ENCODE assay signal across 8 cellular contexts in the genomic region with DNA sequence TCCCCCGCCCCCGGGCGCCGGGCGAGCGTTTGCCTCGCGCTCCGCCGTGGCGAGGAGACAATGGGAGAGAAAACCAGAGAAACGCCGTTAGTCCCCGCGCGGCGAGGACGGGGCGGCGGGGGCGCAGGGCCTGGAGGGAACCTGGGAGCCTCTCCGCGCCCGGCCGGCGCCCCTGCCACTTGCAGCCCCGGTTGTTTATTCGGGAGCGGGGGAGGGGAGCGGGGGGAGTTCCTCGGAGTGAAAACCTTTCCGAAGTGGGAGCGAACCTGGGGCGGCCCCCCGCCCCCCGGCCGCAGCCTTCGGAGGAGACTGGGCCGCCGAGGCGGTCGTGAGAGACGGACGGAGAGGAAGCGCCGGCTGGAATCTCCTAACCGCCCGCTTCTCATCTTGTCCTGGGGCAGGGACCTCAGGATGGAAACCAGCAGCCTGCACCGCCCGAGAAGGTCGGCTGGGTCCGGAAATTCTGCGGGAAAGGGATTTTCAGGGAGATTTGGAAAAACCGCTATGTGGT. TPM values are rescaled to one million over a fixed set of nuclear protein-coding genes. Genes with fewer than 3 reads are reported as not detected.
A peak's percentile ranks its signal among the peaks of the same experiment; 100 is the strongest.
DNase-seq lines count a peak whose midpoint lies in the region; ATAC-seq and TF ChIP-seq lines count a peak whose summit lies in the region.

No MANE protein-coding gene starts in this region.

- no peaks in the 10 kb centered on the region for H4K20me1 ChIP-seq in fibroblast of lung (ENCODE audit: control insufficient read depth, extremely low read depth, insufficient read depth, low read length)

- peaks cover 61% of the 10 kb centered on the region for H3K36me3 Mint-ChIP-seq in activated CD8-positive, alpha-beta T cell treated with anti-CD3 and anti-CD28 coated beads, Interleukin-2, amount 10 ng/mL, durations not matched to agents 7 days and 5 days (ENCODE audit: low read depth)

- no peaks in the 10 kb centered on the region for H3K9me3 Mint-ChIP-seq in activated CD8-positive, alpha-beta T cell treated with anti-CD3 and anti-CD28 coated beads, Interleukin-2, amount 10 ng/mL, durations not matched to agents 7 days and 5 days (ENCODE audit: insufficient read depth)

- no peak overlapping the region for H2AFZ ChIP-seq in fibroblast of lung (ENCODE audit: low read length)

- H3K4me3 ChIP-seq in BE2C (ENCODE audit: low read depth, low read length) (peak overlapping the region; percentile 90), HUES48 (ENCODE audit: low read depth, low read length) (peak overlapping the region; percentile 89), fibroblast of lung (replicated peaks in 1 of 4; ENCODE audit: control extremely low read depth in 1 of 4, insufficient read depth in 1 of 4, low read depth in 3 of 4, low read length in 4 of 4) (peak overlapping the region; percentile 88 to 95 (median 92)), ovary (peak overlapping the region; percentile 75)

- H3K9me3 ChIP-seq in BE2C = no peaks in the 10 kb centered on the region
- no peaks in the 10 kb centered on the region for H3K9me3 ChIP-seq in HUES48 (ENCODE audit: control insufficient read depth, insufficient read depth, low read length)
- H3K9me3 ChIP-seq in fibroblast of lung (ENCODE audit: control insufficient read depth, insufficient read depth, low read depth, low read length) = no peaks in the 10 kb centered on the region
- H3K9me3 ChIP-seq in ovary = no peaks in the 10 kb centered on the region

- H3K4me1 Mint-ChIP-seq in activated CD8-positive, alpha-beta T cell treated with anti-CD3 and anti-CD28 coated beads, Interleukin-2, amount 10 ng/mL, durations not matched to agents 7 days and 5 days (ENCODE audit: low read depth) = peaks cover 70% of the 10 kb centered on the region

- H3K4me1 ChIP-seq in BE2C (peaks cover 12% of the 10 kb centered on the region), HUES48 (ENCODE audit: control insufficient read depth, insufficient read depth, low read length) (peaks cover 23% of the 10 kb centered on the region), fibroblast of lung (ENCODE audit: control insufficient read depth, extremely low read depth, insufficient read depth, low read length) (peaks cover 9% of the 10 kb centered on the region), ovary (ENCODE audit: insufficient read depth) (peaks cover 12% of the 10 kb centered on the region)

- H3K79me2 ChIP-seq in fibroblast of lung (ENCODE audit: control insufficient read depth, insufficient read depth, low read length) = peaks cover 50% of the 10 kb centered on the region

- TF ChIP-seq EP300 in ovary (IDR thresholded peaks at IDR 0.05) = no peak

- peak overlapping the region; percentile 94 for H3K27ac Mint-ChIP-seq in activated CD8-positive, alpha-beta T cell treated with anti-CD3 and anti-CD28 coated beads, Interleukin-2, amount 10 ng/mL, durations not matched to agents 7 days and 5 days

- no peak for TF ChIP-seq POLR2A in ovary (IDR thresholded peaks at IDR 0.05)

- H3K27me3 Mint-ChIP-seq in activated CD8-positive, alpha-beta T cell treated with anti-CD3 and anti-CD28 coated beads, Interleukin-2, amount 10 ng/mL, durations not matched to agents 7 days and 5 days (ENCODE audit: low read depth) = no peaks in the 10 kb centered on the region

- H3K4me2 ChIP-seq in fibroblast of lung (ENCODE audit: extremely low read depth, insufficient read depth, low read length) = peak overlapping the region; percentile 73

- POLR2A ChIA-PET in activated CD8-positive, alpha-beta T cell treated with anti-CD3 and anti-CD28 coated beads, Interleukin-2, amount 10 ng/mL, durations not matched to agents 7 days and 5 days (lab: Charles Lee) = interaction anchor here (0.6 to 5.9 kb wide), 10 partner anchors 10 to 263 kb away, joined by 3 to 44 read pairs (median 4); partner anchors contain the start of gene VPS45

- no peaks in the 10 kb centered on the region for H3K27me3 ChIP-seq in BE2C
- H3K27me3 ChIP-seq in HUES48 (ENCODE audit: control insufficient read depth, insufficient read depth, low read length) = peaks cover 15% of the 10 kb centered on the region
- no peaks in the 10 kb centered on the region for H3K27me3 ChIP-seq in fibroblast of lung (ENCODE audit: control insufficient read depth, insufficient read depth, low read length)
- no peaks in the 10 kb centered on the region for H3K27me3 ChIP-seq in ovary

- 0 to 1% (median 0%) methylated on average over 32 to 54 of the region's 54 CpGs for WGBS in ovary, 3 donors

- H3K9ac ChIP-seq in HUES48 (ENCODE audit: low read depth, low read length) = peak overlapping the region; percentile 51
- H3K9ac ChIP-seq in fibroblast of lung (ENCODE audit: insufficient read depth, low read length) = peak overlapping the region; percentile 83

- DNase-seq in BE2C (peak; percentile 39), fibroblast of lung (ENCODE audit: low read depth in 2 of 2) (no peak), ovary (peak in 4 of 5 donors; percentile 62 to 78 (median 70)), OCI-M2 (lab: John Stamatoyannopoulos, UW; ENCODE audit: unreplicated experiment) (no peak), GOT3 (lab: John Stamatoyannopoulos, UW) (no peak)
- no peak for DNase-seq in activated CD8-positive, alpha-beta T cell treated with anti-CD3 and anti-CD28 coated beads, Interleukin-2, amount 10 ng/mL, durations not matched to agents 7 days and 5 days

- H3K27ac ChIP-seq in HUES48 (ENCODE audit: low read depth, low read length) = peak overlapping the region; percentile 44
- H3K27ac ChIP-seq in fibroblast of lung (ENCODE audit: insufficient read depth, low read length) = peak overlapping the region; percentile 75
- H3K27ac ChIP-seq in ovary = peak overlapping the region; percentile 83 to 97

- CTCF ChIA-PET in activated CD8-positive, alpha-beta T cell treated with anti-CD3 and anti-CD28 coated beads, Interleukin-2, amount 10 ng/mL, durations not matched to agents 7 days and 5 days (lab: Charles Lee) = interaction anchor here (1.0 to 3.0 kb wide), 5 partner anchors 11 to 188 kb away, joined by 3 to 21 read pairs (median 4); partner anchors contain the start of gene VPS45

- peak overlapping the region; percentile 89 for H3K4me3 Mint-ChIP-seq in activated CD8-positive, alpha-beta T cell treated with anti-CD3 and anti-CD28 coated beads, Interleukin-2, amount 10 ng/mL, durations not matched to agents 7 days and 5 days

- ATAC-seq in activated CD8-positive, alpha-beta T cell treated with anti-CD3 and anti-CD28 coated beads, Interleukin-2, amount 10 ng/mL, durations not matched to agents 7 days and 5 days = no peak
- no peak for ATAC-seq in GM18511 (IDR thresholded peaks at IDR 0.05; ENCODE audit: unreplicated experiment)

- H3K36me3 ChIP-seq in BE2C (peaks cover 43% of the 10 kb centered on the region), HUES48 (ENCODE audit: control insufficient read depth, insufficient read depth, low read length) (peaks cover 34% of the 10 kb centered on the region), fibroblast of lung (ENCODE audit: control insufficient read depth, insufficient read depth, low read length) (peaks cover 16% of the 10 kb centered on the region), ovary (no peaks in the 10 kb centered on the region)

- intact Hi-C loops in ovary (cut with DNase I) = no loop called here

- TF ChIP-seq CTCF in BE2C (IDR thresholded peaks at IDR 0.05; ENCODE audit: low read depth, low read length) (no peak), fibroblast of lung (conservative IDR thresholded peaks at IDR 0.05 in 1 of 2, IDR thresholded peaks at IDR 0.05 in 1 of 2; ENCODE audit: low read depth in 1 of 2, low read length in 2 of 2) (no peak), ovary (IDR thresholded peaks at IDR 0.05) (no peak)

RNA-seq across cellular contexts. Expression of gene PLEKHO1, which starts 0.8 kb away (rescaled TPM):
- 44.5 TPM for polyA plus RNA-seq in BE2C (2012; ENCODE audit: insufficient read depth, insufficient read length, low read depth)
- 100 to 1,000 TPM; 138 to 154 TPM for total RNA-seq in activated CD8-positive, alpha-beta T cell treated with anti-CD3 and anti-CD28 coated beads, Interleukin-2, amount 10 ng/mL, durations not matched to agents 7 days and 5 days
- total RNA-seq in fibroblast of lung (55.0 and 65.6 TPM in 2 replicates), ovary (10 to 100 TPM; 40.6 to 68.9 (median 55.6) TPM)
- polyA plus RNA-seq in fibroblast of lung (35.1 and 48.3 TPM in 2 replicates), ovary (10 to 100 TPM; 45.4 to 58.3 TPM)
- polyA plus RNA-seq in fibroblast of lung (2012) = 46.3 and 57.0 TPM in 2 replicates
- polyA minus RNA-seq in fibroblast of lung (ENCODE audit: low replicate concordance) = 56.6 and 66.9 TPM in 2 replicates

Comparison
In these comparisons a context has a peak if more than half of its experiments do, and no peak if none do; other contexts are left out.
1. DNase-seq: peak in BE2C (single experiment) and ovary (4 of 5); none in activated CD8-positive, alpha-beta T cell treated with anti-CD3 and anti-CD28 coated beads, Interleukin-2, amount 10 ng/mL, durations not matched to agents 7 days and 5 days (single experiment), fibroblast of lung (0 of 2), OCI-M2 (single experiment) and GOT3 (single experiment).
2. Peak in every context shown above with its lines, with median percentiles within 50 percentile points of each other: H3K4me3 ChIP-seq and H3K27ac ChIP-seq.